In the genomic region with DNA sequence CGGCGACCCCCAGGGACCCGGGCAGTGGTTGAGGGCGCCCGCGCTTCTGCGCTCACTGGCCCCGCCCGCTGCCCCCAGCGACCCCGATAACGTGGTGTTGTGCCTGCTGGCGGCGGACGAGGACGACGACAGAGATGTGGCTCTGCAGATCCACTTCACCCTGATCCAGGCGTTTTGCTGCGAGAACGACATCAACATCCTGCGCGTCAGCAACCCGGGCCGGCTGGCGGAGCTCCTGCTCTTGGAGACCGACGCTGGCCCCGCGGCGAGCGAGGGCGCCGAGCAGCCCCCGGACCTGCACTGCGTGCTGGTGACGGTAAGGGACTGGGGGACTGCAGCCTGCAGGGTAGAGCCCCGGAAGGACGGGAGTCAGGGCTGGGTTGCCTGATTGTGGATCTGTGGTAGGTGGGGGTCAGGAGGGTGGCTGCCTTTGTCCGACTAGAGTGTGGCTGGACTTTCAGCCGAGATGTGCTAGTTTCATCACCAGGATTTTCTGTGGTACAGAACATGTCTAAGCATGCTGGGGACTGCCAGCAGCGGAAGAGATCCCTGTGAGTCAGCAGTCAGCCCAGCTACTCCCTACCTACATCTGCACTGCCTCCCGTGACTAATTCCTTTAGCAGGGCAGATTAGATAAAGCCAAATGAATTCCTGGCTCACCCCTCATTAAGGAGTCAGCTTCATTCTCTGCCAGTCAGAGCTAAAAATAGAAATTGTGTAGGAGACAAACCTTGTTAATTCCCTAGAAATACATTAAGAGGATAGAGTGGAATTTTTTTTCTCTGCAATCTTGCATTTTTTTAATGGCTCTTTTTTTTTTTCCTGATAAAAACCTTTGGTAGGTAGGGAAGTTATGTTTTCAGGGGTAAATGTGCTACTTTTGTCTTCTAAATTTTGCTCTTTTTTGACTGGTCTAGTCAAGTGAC, we compare ENCODE assay signal across 1 cellular context.
TF ChIP-seq lines count a peak whose summit lies in the region.

No MANE protein-coding gene starts in this region.

TF ChIP-seq in IMR-90, 13 proteins besides CTCF, POLR2A, EP300 and RAD21:
- TF ChIP-seq CHD1 (IDR thresholded peaks at IDR 0.05; ENCODE audit: low read depth, low read length) (no peak; the same call in 1 of the 2 replicates), RFX5 (IDR thresholded peaks at IDR 0.05; ENCODE audit: low read depth, low read length) (no peak), NFE2L2 (IDR thresholded peaks at IDR 0.05; ENCODE audit: low read depth, low read length) (peak; percentile 68; the same call in 1 of the 2 replicates), FOS (IDR thresholded peaks at IDR 0.05; ENCODE audit: low read depth, low read length) (peak; percentile 93), RCOR1 (IDR thresholded peaks at IDR 0.05; ENCODE audit: insufficient replicate concordance, low read length) (peak; percentile 63), MAFK (IDR thresholded peaks at IDR 0.05; ENCODE audit: low read depth, low read length) (peak; percentile 47; the same call in 1 of the 2 replicates), CEBPB (IDR thresholded peaks at IDR 0.05; ENCODE audit: low read depth, low read length) (peak; percentile 83), BHLHE40 (IDR thresholded peaks at IDR 0.05; ENCODE audit: low read depth, low read length) (peak; percentile 96), MXI1 (IDR thresholded peaks at IDR 0.05; ENCODE audit: borderline replicate concordance, low read depth, low read length) (peak; percentile 83; the same call in 1 of the 2 replicates)
- TF ChIP-seq, protein P1, sequence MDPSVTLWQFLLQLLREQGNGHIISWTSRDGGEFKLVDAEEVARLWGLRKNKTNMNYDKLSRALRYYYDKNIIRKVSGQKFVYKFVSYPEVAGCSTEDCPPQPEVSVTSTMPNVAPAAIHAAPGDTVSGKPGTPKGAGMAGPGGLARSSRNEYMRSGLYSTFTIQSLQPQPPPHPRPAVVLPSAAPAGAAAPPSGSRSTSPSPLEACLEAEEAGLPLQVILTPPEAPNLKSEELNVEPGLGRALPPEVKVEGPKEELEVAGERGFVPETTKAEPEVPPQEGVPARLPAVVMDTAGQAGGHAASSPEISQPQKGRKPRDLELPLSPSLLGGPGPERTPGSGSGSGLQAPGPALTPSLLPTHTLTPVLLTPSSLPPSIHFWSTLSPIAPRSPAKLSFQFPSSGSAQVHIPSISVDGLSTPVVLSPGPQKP (IDR thresholded peaks at IDR 0.05; ENCODE audit: borderline replicate concordance, low read depth, low read length) = no peak
- TF ChIP-seq, protein P2, sequence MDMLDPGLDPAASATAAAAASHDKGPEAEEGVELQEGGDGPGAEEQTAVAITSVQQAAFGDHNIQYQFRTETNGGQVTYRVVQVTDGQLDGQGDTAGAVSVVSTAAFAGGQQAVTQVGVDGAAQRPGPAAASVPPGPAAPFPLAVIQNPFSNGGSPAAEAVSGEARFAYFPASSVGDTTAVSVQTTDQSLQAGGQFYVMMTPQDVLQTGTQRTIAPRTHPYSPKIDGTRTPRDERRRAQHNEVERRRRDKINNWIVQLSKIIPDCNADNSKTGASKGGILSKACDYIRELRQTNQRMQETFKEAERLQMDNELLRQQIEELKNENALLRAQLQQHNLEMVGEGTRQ (IDR thresholded peaks at IDR 0.05; ENCODE audit: low read depth, low read length) = peak; percentile 13; the same call in 1 of the 2 replicates
